ENCODE assay signal across 23 cellular contexts in the genomic region with DNA sequence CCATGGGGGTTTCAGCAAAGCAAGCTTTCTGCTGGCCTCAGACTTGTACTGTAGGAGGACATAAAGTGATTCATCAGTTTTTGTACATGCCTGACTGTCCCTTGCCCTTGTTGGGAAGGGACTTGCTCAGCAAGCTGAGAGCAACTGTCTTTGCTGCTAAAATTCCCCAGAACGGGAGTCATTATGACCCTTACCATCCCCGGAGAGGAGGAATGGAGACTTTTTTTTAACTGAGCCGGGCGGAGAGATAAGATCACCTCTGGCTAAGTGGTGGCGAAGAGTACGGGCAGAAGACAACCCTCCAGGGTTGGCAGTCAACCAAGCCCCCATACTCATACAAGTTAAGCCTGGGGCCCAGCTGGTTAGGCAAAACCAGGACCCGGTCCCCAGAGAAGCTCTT.
"Had no signal": no experiment of that assay in that cellular context is flagged by ENCODE, and none has a peak within 500 bp of the region (broad histone marks: within the 10 kb centered on the region; RNA-seq: fewer than 3 reads in every experiment).

No MANE protein-coding gene starts in this region.

- FAIRE-seq: colon, frontal cortex, keratinocyte had no signal

- ATAC-seq: left ventricle myocardium superior; lower lobe of right lung; natural killer cell; sciatic nerve; stimulated activated effector memory CD8-positive, alpha-beta T cell treated with anti-CD3 and anti-CD28 coated beads, Interleukin-12 subunit alpha, Interleukin-12 subunit beta, amount 100 ng/mL, for 72 hours; upper lobe of right lung had no signal

- H3K36me3 ChIP-seq: lower lobe of right lung, prostate gland, right atrium auricular region, tibial artery, upper lobe of right lung, uterus had no signal

- H3K27me3 ChIP-seq: right atrium auricular region, testis, uterus had no signal

- H3K4me3 ChIP-seq: dorsolateral prefrontal cortex, lower lobe of right lung, prostate gland, right atrium auricular region, testis, tibial artery, upper lobe of right lung, uterus had no signal

- H3K4me3 Mint-ChIP-seq: immature natural killer cell; natural killer cell; neural crest cell; stimulated activated effector memory CD8-positive, alpha-beta T cell treated with anti-CD3 and anti-CD28 coated beads, Interleukin-12 subunit alpha, Interleukin-12 subunit beta, amount 100 ng/mL, for 72 hours had no signal

- H3K9me3 Mint-ChIP-seq: immature natural killer cell; natural killer cell; neural crest cell; stimulated activated effector memory CD8-positive, alpha-beta T cell treated with anti-CD3 and anti-CD28 coated beads, Interleukin-12 subunit alpha, Interleukin-12 subunit beta, amount 100 ng/mL, for 72 hours had no signal

- DNase-seq: dorsolateral prefrontal cortex; effector CD4-positive, alpha-beta T cell; hypothalamus; immature natural killer cell; left ventricle myocardium superior; lower lobe of right lung; natural killer cell; stimulated activated CD4-positive, alpha-beta T cell treated with anti-CD3 and anti-CD28 coated beads, Interleukin-2, amount 100 ng/mL, for 24 hours; stimulated activated CD4-positive, alpha-beta T cell treated with anti-CD3 and anti-CD28 coated beads, Interleukin-4, amount 100 ng/mL, for 24 hours; stimulated activated naive CD4-positive, alpha-beta T cell treated with Interleukin-2 at 50 U/mL for 16 hours; substantia nigra; testis; tibial artery; upper lobe of right lung; uterus had no signal

- H3K27ac Mint-ChIP-seq: immature natural killer cell; natural killer cell; stimulated activated effector memory CD8-positive, alpha-beta T cell treated with anti-CD3 and anti-CD28 coated beads, Interleukin-12 subunit alpha, Interleukin-12 subunit beta, amount 100 ng/mL, for 72 hours had no signal

- H3K4me1 ChIP-seq: lower lobe of right lung, prostate gland, right atrium auricular region, testis, tibial artery, upper lobe of right lung, uterus had no signal

- H3K27ac ChIP-seq: dorsolateral prefrontal cortex, lower lobe of right lung, prostate gland, right atrium auricular region, testis, tibial artery, upper lobe of right lung, uterus had no signal

- H3K9me3 ChIP-seq: lower lobe of right lung, prostate gland, right atrium auricular region, testis, tibial artery, upper lobe of right lung, uterus had no signal

- H3K36me3 Mint-ChIP-seq: immature natural killer cell; natural killer cell; stimulated activated effector memory CD8-positive, alpha-beta T cell treated with anti-CD3 and anti-CD28 coated beads, Interleukin-12 subunit alpha, Interleukin-12 subunit beta, amount 100 ng/mL, for 72 hours had no signal

- H3K4me1 Mint-ChIP-seq: immature natural killer cell, natural killer cell had no signal
